In the genomic region with DNA sequence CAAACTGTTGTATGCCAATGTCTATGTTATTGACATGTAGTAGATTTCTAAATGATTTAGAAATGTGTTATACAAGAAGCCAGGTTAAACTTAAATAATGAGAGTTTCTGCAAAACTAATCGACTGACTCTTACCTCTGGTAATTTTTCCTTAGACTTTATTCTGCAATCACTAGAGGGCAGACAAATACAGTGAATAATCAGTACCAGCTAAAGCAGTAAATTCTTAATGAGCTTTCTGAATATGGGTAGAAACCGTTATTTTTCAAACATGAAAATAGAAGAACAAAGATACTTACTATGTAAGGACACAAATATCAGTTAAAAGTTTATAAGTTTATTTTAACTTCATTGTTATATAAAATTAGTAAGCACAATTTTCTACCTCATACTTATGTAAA, we compare ENCODE assay signal across 8 cellular contexts.
DNase-seq lines count a peak whose midpoint lies in the region; ATAC-seq and TF ChIP-seq lines count a peak whose summit lies in the region.

No MANE protein-coding gene starts in this region.

- peaks cover 2% of the 10 kb centered on the region for H3K4me1 Mint-ChIP-seq in activated CD4-positive, alpha-beta T cell treated with anti-CD3 and anti-CD28 coated beads for 36 hours
- peaks cover 2% of the 10 kb centered on the region for H3K4me1 Mint-ChIP-seq in activated CD4-positive, alpha-beta T cell treated with anti-CD3 and anti-CD28 coated beads, Interleukin-2, amount 10 ng/mL, durations not matched to agents 24 days and 14 days
- no peaks in the 10 kb centered on the region for H3K4me1 Mint-ChIP-seq in activated CD4-positive, alpha-beta memory T cell treated with anti-CD3 and anti-CD28 coated beads for 36 hours (ENCODE audit: low read depth)
- no peaks in the 10 kb centered on the region for H3K4me1 Mint-ChIP-seq in endothelial cell (ENCODE audit: unreplicated experiment)

- no peak overlapping the region for H3K27ac Mint-ChIP-seq in activated CD4-positive, alpha-beta T cell treated with anti-CD3 and anti-CD28 coated beads for 36 hours
- H3K27ac Mint-ChIP-seq in activated CD4-positive, alpha-beta T cell treated with anti-CD3 and anti-CD28 coated beads, Interleukin-2, amount 10 ng/mL, durations not matched to agents 24 days and 14 days: no peak overlapping the region
- no peak overlapping the region for H3K27ac Mint-ChIP-seq in activated CD4-positive, alpha-beta memory T cell treated with anti-CD3 and anti-CD28 coated beads for 36 hours
- H3K27ac Mint-ChIP-seq in endothelial cell (ENCODE audit: unreplicated experiment): no peak overlapping the region

- no peak overlapping the region for H3K4me3 ChIP-seq in HFF-Myc (replicated peaks; ENCODE audit: low read depth, low read length)
- H3K4me3 ChIP-seq in brain microvascular endothelial cell (ENCODE audit: low read depth, low read length): no peak overlapping the region
- no peak overlapping the region for H3K4me3 ChIP-seq in right lobe of liver

- no peaks in the 10 kb centered on the region for H3K9me3 ChIP-seq in right lobe of liver

- intact Hi-C loops in activated CD4-positive, alpha-beta T cell treated with anti-CD3 and anti-CD28 coated beads for 36 hours (cut with DNase I, micrococcal nuclease): loop anchor here (1.0 to 10.0 kb wide), 4 partner anchors 40 to 647 kb away; a partner anchor contains a TSS
- intact Hi-C loops in activated CD4-positive, alpha-beta T cell treated with anti-CD3 and anti-CD28 coated beads, Interleukin-2, amount 10 ng/mL, durations not matched to agents 24 days and 14 days (cut with micrococcal nuclease): loop anchor here (1.0 to 5.0 kb wide), 3 partner anchors 39 to 1820 kb away; no protein-coding TSS in a partner anchor
- intact Hi-C loops in right lobe of liver (cut with DNase I): loop anchor here (10.0 kb wide), 1 partner anchor 127 kb away; no protein-coding TSS in a partner anchor
- intact Hi-C loops in activated CD4-positive, alpha-beta memory T cell treated with anti-CD3 and anti-CD28 coated beads for 36 hours (cut with micrococcal nuclease): loop anchor here (1.0 to 5.0 kb wide), 6 partner anchors 40 to 1817 kb away; a partner anchor contains a TSS

- peak; percentile 67 for ATAC-seq in activated CD4-positive, alpha-beta T cell treated with anti-CD3 and anti-CD28 coated beads for 36 hours
- ATAC-seq in right lobe of liver: peak; percentile 67 to 85 (median 76)

- no peak for TF ChIP-seq POLR2A in right lobe of liver (IDR thresholded peaks at IDR 0.05)

- H3K36me3 Mint-ChIP-seq in activated CD4-positive, alpha-beta T cell treated with anti-CD3 and anti-CD28 coated beads for 36 hours (ENCODE audit: low read depth): no peaks in the 10 kb centered on the region
- H3K36me3 Mint-ChIP-seq in activated CD4-positive, alpha-beta T cell treated with anti-CD3 and anti-CD28 coated beads, Interleukin-2, amount 10 ng/mL, durations not matched to agents 24 days and 14 days (ENCODE audit: low read depth): no peaks in the 10 kb centered on the region
- no peaks in the 10 kb centered on the region for H3K36me3 Mint-ChIP-seq in activated CD4-positive, alpha-beta memory T cell treated with anti-CD3 and anti-CD28 coated beads for 36 hours
- no peaks in the 10 kb centered on the region for H3K36me3 Mint-ChIP-seq in endothelial cell (ENCODE audit: low read depth, unreplicated experiment)

- no peaks in the 10 kb centered on the region for H3K4me1 ChIP-seq in right lobe of liver

- WGBS in right lobe of liver (ENCODE audit: insufficient coverage, low coverage, low lambda C conversion rate, missing lambda C conversion rate): 2% methylated on average over 2 of the region's 2 CpGs

- POLR2A ChIA-PET in activated CD4-positive, alpha-beta T cell treated with anti-CD3 and anti-CD28 coated beads for 36 hours (lab: Charles Lee): no interaction called here
- POLR2A ChIA-PET in activated CD4-positive, alpha-beta memory T cell treated with anti-CD3 and anti-CD28 coated beads for 36 hours (lab: Charles Lee): no interaction called here

- H3K27ac ChIP-seq in brain microvascular endothelial cell (no peak overlapping the region), right lobe of liver (no peak overlapping the region)

- no peak for DNase-seq in activated CD4-positive, alpha-beta T cell treated with anti-CD3 and anti-CD28 coated beads for 36 hours
- DNase-seq in activated CD4-positive, alpha-beta T cell treated with anti-CD3 and anti-CD28 coated beads, Interleukin-2, amount 10 ng/mL, durations not matched to agents 24 days and 14 days: no peak
- no peak for DNase-seq in HFF-Myc (ENCODE audit: extremely low read depth, low read depth)
- DNase-seq in NCI-H2227 (lab: John Stamatoyannopoulos, UW; ENCODE audit: unreplicated experiment): peak; percentile 23
- DNase-seq in brain microvascular endothelial cell: no peak
- DNase-seq in right lobe of liver: no peak
- no peak for DNase-seq in activated CD4-positive, alpha-beta memory T cell treated with anti-CD3 and anti-CD28 coated beads for 36 hours
- no peak for DNase-seq in endothelial cell (ENCODE audit: low spot score)

- no peaks in the 10 kb centered on the region for H3K9me3 Mint-ChIP-seq in activated CD4-positive, alpha-beta T cell treated with anti-CD3 and anti-CD28 coated beads for 36 hours (ENCODE audit: low read depth)
- no peaks in the 10 kb centered on the region for H3K9me3 Mint-ChIP-seq in activated CD4-positive, alpha-beta T cell treated with anti-CD3 and anti-CD28 coated beads, Interleukin-2, amount 10 ng/mL, durations not matched to agents 24 days and 14 days
- H3K9me3 Mint-ChIP-seq in activated CD4-positive, alpha-beta memory T cell treated with anti-CD3 and anti-CD28 coated beads for 36 hours: peaks cover 2% of the 10 kb centered on the region
- no peaks in the 10 kb centered on the region for H3K9me3 Mint-ChIP-seq in endothelial cell (ENCODE audit: unreplicated experiment)

- TF ChIP-seq CTCF in HFF-Myc (IDR thresholded peaks at IDR 0.05; ENCODE audit: low read depth, low read length, missing control alignments): peak; percentile 31
- peak; percentile 17 for TF ChIP-seq CTCF in brain microvascular endothelial cell (IDR thresholded peaks at IDR 0.05; ENCODE audit: low read depth, low read length, missing control alignments)
- TF ChIP-seq CTCF in right lobe of liver (IDR thresholded peaks at IDR 0.05): peak; percentile 60 to 67 (median 62)
- TF ChIP-seq CTCF in endothelial cell (IDR thresholded peaks at IDR 0.05; ENCODE audit: unreplicated experiment): no peak

- H3K36me3 ChIP-seq in brain microvascular endothelial cell (replicated peaks): no peaks in the 10 kb centered on the region
- no peaks in the 10 kb centered on the region for H3K36me3 ChIP-seq in right lobe of liver

- CTCF ChIA-PET in activated CD4-positive, alpha-beta T cell treated with anti-CD3 and anti-CD28 coated beads for 36 hours (lab: Charles Lee): interaction anchor here (0.6 to 1.9 kb wide), 22 partner anchors 11 to 541 kb away, joined by 3 to 19 read pairs (median 4); no protein-coding TSS in a partner anchor
- CTCF ChIA-PET in activated CD4-positive, alpha-beta memory T cell treated with anti-CD3 and anti-CD28 coated beads for 36 hours (lab: Charles Lee): interaction anchor here (0.6 to 6.9 kb wide), 28 partner anchors 12 to 542 kb away, joined by 3 to 98 read pairs (median 4); no protein-coding TSS in a partner anchor

- H3K4me3 Mint-ChIP-seq in activated CD4-positive, alpha-beta T cell treated with anti-CD3 and anti-CD28 coated beads for 36 hours: no peak overlapping the region
- no peak overlapping the region for H3K4me3 Mint-ChIP-seq in activated CD4-positive, alpha-beta T cell treated with anti-CD3 and anti-CD28 coated beads, Interleukin-2, amount 10 ng/mL, durations not matched to agents 24 days and 14 days
- H3K4me3 Mint-ChIP-seq in activated CD4-positive, alpha-beta memory T cell treated with anti-CD3 and anti-CD28 coated beads for 36 hours: no peak overlapping the region
- no peak overlapping the region for H3K4me3 Mint-ChIP-seq in endothelial cell (ENCODE audit: unreplicated experiment)

- H3K27me3 ChIP-seq in brain microvascular endothelial cell (replicated peaks): peaks cover 4% of the 10 kb centered on the region
- no peaks in the 10 kb centered on the region for H3K27me3 ChIP-seq in right lobe of liver

- no peaks in the 10 kb centered on the region for H3K27me3 Mint-ChIP-seq in activated CD4-positive, alpha-beta T cell treated with anti-CD3 and anti-CD28 coated beads for 36 hours
- H3K27me3 Mint-ChIP-seq in activated CD4-positive, alpha-beta T cell treated with anti-CD3 and anti-CD28 coated beads, Interleukin-2, amount 10 ng/mL, durations not matched to agents 24 days and 14 days: peaks cover 7% of the 10 kb centered on the region
- H3K27me3 Mint-ChIP-seq in activated CD4-positive, alpha-beta memory T cell treated with anti-CD3 and anti-CD28 coated beads for 36 hours: no peaks in the 10 kb centered on the region
- H3K27me3 Mint-ChIP-seq in endothelial cell (ENCODE audit: unreplicated experiment): no peaks in the 10 kb centered on the region

- in situ Hi-C loops in brain microvascular endothelial cell (cut with HindIII; ENCODE audit: low pct_ligation_motif_present, low sequenced_read_pairs): no loop called here
